10 cellular contexts compared by ENCODE assay signal in the genomic region with DNA sequence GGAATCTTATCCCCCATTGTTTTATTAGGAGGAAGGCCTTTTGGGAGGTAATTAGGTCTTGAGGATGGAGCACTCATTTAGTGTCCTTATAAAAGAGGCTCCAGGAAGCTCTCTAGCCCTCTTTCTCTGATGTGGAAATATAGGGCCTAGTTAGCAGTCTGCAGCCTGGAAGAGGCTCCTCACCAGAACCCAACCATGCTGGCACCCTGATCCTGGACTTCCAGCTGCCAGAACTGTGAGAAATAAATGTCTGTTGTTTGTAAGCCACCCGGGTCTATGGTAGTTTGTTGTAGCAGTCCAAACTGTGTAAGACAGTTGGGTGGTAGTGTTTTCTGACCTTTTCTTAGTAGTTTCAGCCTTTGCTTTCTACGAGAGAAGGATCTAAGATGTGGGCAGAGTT.
"Had no signal": no experiment of that assay in that cellular context is flagged by ENCODE, and none has a peak within 500 bp of the region (broad histone marks: within the 10 kb centered on the region; RNA-seq: fewer than 3 reads in every experiment).

No MANE protein-coding gene starts in this region.

- H3K4me3 ChIP-seq: GM23248, GM23338, HAP-1 had no signal

- DNase-seq: GM23248, GOT3, H7, H9, HCEC 1CT, HFFc6 had no signal

- H3K9ac ChIP-seq: GM23248 had no signal

- H3K4me1 ChIP-seq: HAP-1 had no signal

- H3K27ac ChIP-seq: GM23248 had no signal

- H3K9me3 ChIP-seq: HAP-1 had no signal

- H2AFZ ChIP-seq: GM23248, GM23338 had no signal

- FAIRE-seq: H1, H54 had no signal

- H3K36me3 ChIP-seq: HAP-1 had no signal

- H3K4me2 ChIP-seq: GM23338 had no signal
